ENCODE assay signal across 1 cellular context in the genomic region with DNA sequence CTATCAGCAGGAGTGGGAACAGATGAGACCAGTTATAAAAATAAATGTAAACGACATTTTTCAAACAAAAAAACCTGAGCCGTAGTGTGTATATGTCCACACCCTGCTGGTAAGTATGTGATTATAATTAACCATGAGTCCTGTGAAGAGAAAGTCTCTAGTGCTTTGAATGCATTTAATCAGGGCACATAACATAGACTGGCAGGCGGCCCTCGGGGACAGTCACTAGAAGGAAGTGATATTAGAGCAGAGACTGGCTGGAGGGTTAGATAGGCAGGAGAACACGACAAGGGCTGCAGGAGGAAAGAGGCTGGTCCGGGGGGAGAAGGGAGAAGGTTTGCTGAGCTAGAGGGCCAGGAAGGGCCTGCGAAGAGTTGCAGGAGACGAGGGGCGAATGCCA.
TF ChIP-seq lines count a peak whose summit lies in the region.

No MANE protein-coding gene starts in this region.

TF ChIP-seq in K562, 482 proteins besides CTCF, POLR2A, EP300 and RAD21:
- TF ChIP-seq ZZZ3 (IDR thresholded peaks at IDR 0.05) = no peak
- TF ChIP-seq, protein P1, sequence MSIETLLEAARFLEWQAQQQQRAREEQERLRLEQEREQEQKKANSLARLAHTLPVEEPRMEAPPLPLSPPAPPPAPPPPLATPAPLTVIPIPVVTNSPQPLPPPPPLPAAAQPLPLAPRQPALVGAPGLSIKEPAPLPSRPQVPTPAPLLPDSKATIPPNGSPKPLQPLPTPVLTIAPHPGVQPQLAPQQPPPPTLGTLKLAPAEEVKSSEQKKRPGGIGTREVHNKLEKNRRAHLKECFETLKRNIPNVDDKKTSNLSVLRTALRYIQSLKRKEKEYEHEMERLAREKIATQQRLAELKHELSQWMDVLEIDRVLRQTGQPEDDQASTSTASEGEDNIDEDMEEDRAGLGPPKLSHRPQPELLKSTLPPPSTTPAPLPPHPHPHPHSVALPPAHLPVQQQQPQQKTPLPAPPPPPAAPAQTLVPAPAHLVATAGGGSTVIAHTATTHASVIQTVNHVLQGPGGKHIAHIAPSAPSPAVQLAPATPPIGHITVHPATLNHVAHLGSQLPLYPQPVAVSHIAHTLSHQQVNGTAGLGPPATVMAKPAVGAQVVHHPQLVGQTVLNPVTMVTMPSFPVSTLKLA (conservative IDR thresholded peaks at IDR 0.05) = no peak
- TF ChIP-seq, protein P2, sequence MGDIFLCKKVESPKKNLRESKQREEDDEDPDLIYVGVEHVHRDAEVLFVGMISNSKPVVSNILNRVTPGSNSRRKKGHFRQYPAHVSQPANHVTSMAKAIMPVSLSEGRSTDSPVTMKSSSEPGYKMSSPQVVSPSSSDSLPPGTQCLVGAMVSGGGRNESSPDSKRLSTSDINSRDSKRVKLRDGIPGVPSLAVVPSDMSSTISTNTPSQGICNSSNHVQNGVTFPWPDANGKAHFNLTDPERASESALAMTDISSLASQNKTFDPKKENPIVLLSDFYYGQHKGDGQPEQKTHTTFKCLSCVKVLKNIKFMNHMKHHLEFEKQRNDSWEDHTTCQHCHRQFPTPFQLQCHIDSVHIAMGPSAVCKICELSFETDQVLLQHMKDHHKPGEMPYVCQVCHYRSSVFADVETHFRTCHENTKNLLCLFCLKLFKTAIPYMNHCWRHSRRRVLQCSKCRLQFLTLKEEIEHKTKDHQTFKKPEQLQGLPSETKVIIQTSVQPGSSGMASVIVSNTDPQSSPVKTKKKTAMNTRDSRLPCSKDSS (IDR thresholded peaks at IDR 0.05; ENCODE audit: low read depth, partially characterized antibody) = no peak
- TF ChIP-seq ZNF507 (tag; conservative IDR thresholded peaks at IDR 0.05) = peak; percentile 75
